Comparison of ENCODE assay signal across 1 cellular context in genomic region chr19:56139847-56140582, GRCh38.
TF ChIP-seq lines count a peak whose summit lies in the region.

No MANE protein-coding gene starts in this region.

TF ChIP-seq in K562, 482 proteins besides CTCF, POLR2A, EP300 and RAD21 (continued from another document and continues in another):
- TF ChIP-seq, protein P1, sequence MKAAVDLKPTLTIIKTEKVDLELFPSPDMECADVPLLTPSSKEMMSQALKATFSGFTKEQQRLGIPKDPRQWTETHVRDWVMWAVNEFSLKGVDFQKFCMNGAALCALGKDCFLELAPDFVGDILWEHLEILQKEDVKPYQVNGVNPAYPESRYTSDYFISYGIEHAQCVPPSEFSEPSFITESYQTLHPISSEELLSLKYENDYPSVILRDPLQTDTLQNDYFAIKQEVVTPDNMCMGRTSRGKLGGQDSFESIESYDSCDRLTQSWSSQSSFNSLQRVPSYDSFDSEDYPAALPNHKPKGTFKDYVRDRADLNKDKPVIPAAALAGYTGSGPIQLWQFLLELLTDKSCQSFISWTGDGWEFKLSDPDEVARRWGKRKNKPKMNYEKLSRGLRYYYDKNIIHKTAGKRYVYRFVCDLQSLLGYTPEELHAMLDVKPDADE (conservative IDR thresholded peaks at IDR 0.05; ENCODE audit: control insufficient read depth, low read depth, low read length) = no peak
- TF ChIP-seq, protein P2, sequence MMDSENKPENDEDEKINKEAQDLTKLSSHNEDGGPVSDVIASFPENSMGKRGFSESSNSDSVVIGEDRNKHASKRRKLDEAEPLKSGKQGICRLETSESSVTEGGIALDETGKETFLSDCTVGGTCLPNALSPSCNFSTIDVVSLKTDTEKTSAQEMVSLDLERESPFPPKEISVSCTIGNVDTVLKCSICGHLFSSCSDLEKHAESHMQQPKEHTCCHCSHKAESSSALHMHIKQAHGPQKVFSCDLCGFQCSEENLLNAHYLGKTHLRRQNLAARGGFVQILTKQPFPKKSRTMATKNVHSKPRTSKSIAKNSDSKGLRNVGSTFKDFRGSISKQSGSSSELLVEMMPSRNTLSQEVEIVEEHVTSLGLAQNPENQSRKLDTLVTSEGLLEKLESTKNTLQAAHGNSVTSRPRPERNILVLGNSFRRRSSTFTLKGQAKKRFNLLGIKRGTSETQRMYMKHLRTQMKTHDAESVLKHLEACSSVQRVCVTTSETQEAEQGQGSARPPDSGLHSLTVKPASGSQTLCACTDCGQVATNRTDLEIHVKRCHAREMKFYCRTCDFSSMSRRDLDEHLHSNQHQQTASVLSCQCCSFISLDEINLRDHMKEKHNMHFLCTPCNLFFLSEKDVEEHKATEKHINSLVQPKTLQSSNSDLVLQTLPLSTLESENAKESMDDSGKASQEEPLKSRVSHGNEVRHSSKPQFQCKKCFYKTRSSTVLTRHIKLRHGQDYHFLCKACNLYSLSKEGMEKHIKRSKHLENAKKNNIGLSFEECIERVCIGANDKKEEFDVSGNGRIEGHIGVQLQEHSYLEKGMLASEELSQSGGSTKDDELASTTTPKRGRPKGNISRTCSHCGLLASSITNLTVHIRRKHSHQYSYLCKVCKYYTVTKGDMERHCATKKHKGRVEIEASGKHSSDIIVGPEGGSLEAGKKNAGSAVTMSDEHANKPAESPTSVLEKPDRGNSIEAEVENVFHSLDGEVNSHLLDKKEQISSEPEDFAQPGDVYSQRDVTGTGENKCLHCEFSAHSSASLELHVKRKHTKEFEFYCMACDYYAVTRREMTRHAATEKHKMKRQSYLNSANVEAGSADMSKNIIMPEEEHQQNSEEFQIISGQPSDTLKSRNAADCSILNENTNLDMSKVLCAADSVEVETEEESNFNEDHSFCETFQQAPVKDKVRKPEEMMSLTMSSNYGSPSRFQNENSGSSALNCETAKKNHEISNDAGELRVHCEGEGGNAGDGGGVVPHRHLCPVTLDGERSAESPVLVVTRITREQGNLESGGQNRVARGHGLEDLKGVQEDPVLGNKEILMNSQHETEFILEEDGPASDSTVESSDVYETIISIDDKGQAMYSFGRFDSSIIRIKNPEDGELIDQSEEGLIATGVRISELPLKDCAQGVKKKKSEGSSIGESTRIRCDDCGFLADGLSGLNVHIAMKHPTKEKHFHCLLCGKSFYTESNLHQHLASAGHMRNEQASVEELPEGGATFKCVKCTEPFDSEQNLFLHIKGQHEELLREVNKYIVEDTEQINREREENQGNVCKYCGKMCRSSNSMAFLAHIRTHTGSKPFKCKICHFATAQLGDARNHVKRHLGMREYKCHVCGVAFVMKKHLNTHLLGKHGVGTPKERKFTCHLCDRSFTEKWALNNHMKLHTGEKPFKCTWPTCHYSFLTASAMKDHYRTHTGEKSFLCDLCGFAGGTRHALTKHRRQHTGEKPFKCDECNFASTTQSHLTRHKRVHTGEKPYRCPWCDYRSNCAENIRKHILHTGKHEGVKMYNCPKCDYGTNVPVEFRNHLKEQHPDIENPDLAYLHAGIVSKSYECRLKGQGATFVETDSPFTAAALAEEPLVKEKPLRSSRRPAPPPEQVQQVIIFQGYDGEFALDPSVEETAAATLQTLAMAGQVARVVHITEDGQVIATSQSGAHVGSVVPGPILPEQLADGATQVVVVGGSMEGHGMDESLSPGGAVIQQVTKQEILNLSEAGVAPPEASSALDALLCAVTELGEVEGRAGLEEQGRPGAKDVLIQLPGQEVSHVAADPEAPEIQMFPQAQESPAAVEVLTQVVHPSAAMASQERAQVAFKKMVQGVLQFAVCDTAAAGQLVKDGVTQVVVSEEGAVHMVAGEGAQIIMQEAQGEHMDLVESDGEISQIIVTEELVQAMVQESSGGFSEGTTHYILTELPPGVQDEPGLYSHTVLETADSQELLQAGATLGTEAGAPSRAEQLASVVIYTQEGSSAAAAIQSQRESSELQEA (IDR thresholded peaks at IDR 0.05; ENCODE audit: low read depth) = no peak
- TF ChIP-seq ILF3 (IDR thresholded peaks at IDR 0.05; ENCODE audit: borderline replicate concordance) (no peak), ZNF696 (CRISPR knock-in tag; conservative IDR thresholded peaks at IDR 0.05) (no peak), ZNF431 (CRISPR knock-in tag; IDR thresholded peaks at IDR 0.05) (no peak), SNIP1 (IDR thresholded peaks at IDR 0.05; ENCODE audit: low read depth) (no peak), ASH1L (IDR thresholded peaks at IDR 0.05; ENCODE audit: borderline replicate concordance, low read depth, partially characterized antibody) (no peak), POLR2G (IDR thresholded peaks at IDR 0.05; ENCODE audit: low read depth, low read length) (no peak), EP400 (IDR thresholded peaks at IDR 0.05) (no peak), HDAC1 (IDR thresholded peaks at IDR 0.05) (no peak), CBX3 (IDR thresholded peaks at IDR 0.05; ENCODE audit: borderline replicate concordance in 1 of 2, low read length in 2 of 2) (no peak), MAFK (IDR thresholded peaks at IDR 0.05; ENCODE audit: low read length) (no peak), DIDO1 (tag; IDR thresholded peaks at IDR 0.05; ENCODE audit: low read depth) (no peak), ZBTB33 (CRISPR knock-in tag; IDR thresholded peaks at IDR 0.05) (no peak), ADNP (tag; IDR thresholded peaks at IDR 0.05) (no peak), COPS2 (conservative IDR thresholded peaks at IDR 0.05) (no peak), ZNF175 (CRISPR knock-in tag; IDR thresholded peaks at IDR 0.05; ENCODE audit: low read depth) (no peak), SMARCB1 (IDR thresholded peaks at IDR 0.05; ENCODE audit: insufficient read length, low read depth) (no peak), MTA3 (IDR thresholded peaks at IDR 0.05; ENCODE audit: borderline replicate concordance) (no peak), ZNF639 (CRISPR knock-in tag; conservative IDR thresholded peaks at IDR 0.05 in 1 of 2, IDR thresholded peaks at IDR 0.05 in 1 of 2) (0 out of 4 replicates have a peak, but pooled peaks of 1 of the 2 experiments have one; percentile 2), CCNT2 (IDR thresholded peaks at IDR 0.05; ENCODE audit: borderline replicate concordance, extremely low read depth, insufficient read length, low read depth, low read length) (no peak), TCFL5 (CRISPR knock-in tag; conservative IDR thresholded peaks at IDR 0.05) (no peak), MNT (conservative IDR thresholded peaks at IDR 0.05) (no peak), CBX8 (IDR thresholded peaks at IDR 0.05; ENCODE audit: borderline replicate concordance, extremely low read depth, low read depth, low read length, poor library complexity, severe bottlenecking) (no peak), ZNF165 (CRISPR knock-in tag; IDR thresholded peaks at IDR 0.05; ENCODE audit: borderline replicate concordance) (no peak), EWSR1 (IDR thresholded peaks at IDR 0.05; ENCODE audit: borderline replicate concordance, low read depth, partially characterized antibody) (no peak), XRCC3 (IDR thresholded peaks at IDR 0.05) (no peak), NUFIP1 (IDR thresholded peaks at IDR 0.05; ENCODE audit: partially characterized antibody) (no peak)
- TF ChIP-seq, protein P3, sequence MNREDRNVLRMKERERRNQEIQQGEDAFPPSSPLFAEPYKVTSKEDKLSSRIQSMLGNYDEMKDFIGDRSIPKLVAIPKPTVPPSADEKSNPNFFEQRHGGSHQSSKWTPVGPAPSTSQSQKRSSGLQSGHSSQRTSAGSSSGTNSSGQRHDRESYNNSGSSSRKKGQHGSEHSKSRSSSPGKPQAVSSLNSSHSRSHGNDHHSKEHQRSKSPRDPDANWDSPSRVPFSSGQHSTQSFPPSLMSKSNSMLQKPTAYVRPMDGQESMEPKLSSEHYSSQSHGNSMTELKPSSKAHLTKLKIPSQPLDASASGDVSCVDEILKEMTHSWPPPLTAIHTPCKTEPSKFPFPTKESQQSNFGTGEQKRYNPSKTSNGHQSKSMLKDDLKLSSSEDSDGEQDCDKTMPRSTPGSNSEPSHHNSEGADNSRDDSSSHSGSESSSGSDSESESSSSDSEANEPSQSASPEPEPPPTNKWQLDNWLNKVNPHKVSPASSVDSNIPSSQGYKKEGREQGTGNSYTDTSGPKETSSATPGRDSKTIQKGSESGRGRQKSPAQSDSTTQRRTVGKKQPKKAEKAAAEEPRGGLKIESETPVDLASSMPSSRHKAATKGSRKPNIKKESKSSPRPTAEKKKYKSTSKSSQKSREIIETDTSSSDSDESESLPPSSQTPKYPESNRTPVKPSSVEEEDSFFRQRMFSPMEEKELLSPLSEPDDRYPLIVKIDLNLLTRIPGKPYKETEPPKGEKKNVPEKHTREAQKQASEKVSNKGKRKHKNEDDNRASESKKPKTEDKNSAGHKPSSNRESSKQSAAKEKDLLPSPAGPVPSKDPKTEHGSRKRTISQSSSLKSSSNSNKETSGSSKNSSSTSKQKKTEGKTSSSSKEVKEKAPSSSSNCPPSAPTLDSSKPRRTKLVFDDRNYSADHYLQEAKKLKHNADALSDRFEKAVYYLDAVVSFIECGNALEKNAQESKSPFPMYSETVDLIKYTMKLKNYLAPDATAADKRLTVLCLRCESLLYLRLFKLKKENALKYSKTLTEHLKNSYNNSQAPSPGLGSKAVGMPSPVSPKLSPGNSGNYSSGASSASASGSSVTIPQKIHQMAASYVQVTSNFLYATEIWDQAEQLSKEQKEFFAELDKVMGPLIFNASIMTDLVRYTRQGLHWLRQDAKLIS (CRISPR knock-in tag; IDR thresholded peaks at IDR 0.05) = no peak
